ENCODE assay signal across 9 cellular contexts in genomic region chr3:150528359-150528797, GRCh38. TPM values are rescaled to one million over a fixed set of nuclear protein-coding genes. Genes with fewer than 3 reads are reported as not detected.
DNase-seq lines count a peak whose midpoint lies in the region; ATAC-seq and TF ChIP-seq lines count a peak whose summit lies in the region.
"Had no signal": no experiment of that assay in that cellular context is flagged by ENCODE, and none has a peak within 500 bp of the region (broad histone marks: within the 10 kb centered on the region; RNA-seq: fewer than 3 reads in every experiment).

No MANE protein-coding gene starts in this region.

- H3K27ac ChIP-seq in Karpas-422 (ENCODE audit: low read length) (no peak overlapping the region), body of pancreas (no peak overlapping the region), uterus (no peak overlapping the region)
- H3K27ac ChIP-seq: sigmoid colon had no signal

- 3 to 8% methylated on average over 2 of the region's 2 CpGs for WGBS in body of pancreas, 2 donors

- no peak overlapping the region for H3K4me2 ChIP-seq in Karpas-422 (ENCODE audit: low read depth, low read length, poor library complexity, severe bottlenecking)

- H2AFZ ChIP-seq in Karpas-422 (ENCODE audit: low read length) = no peak overlapping the region

- H3K9me2 ChIP-seq in Karpas-422 (replicated peaks; ENCODE audit: insufficient read depth, low read length) = no peaks in the 10 kb centered on the region

- no peaks in the 10 kb centered on the region for H3K79me2 ChIP-seq in Karpas-422 (ENCODE audit: low read length)

- ATAC-seq in body of pancreas = no peak
- no peak for ATAC-seq in activated CD4-positive, CD25-positive, alpha-beta regulatory T cell treated with anti-CD3 and anti-CD28 coated beads, Interleukin-2, amount 50 U/mL, for 24 hours
- ATAC-seq in GM21367 (IDR thresholded peaks at IDR 0.05; ENCODE audit: unreplicated experiment) = no peak

- no peaks in the 10 kb centered on the region for H3K4me1 ChIP-seq in Karpas-422 (ENCODE audit: low read length)
- no peaks in the 10 kb centered on the region for H3K4me1 ChIP-seq in body of pancreas
- no peaks in the 10 kb centered on the region for H3K4me1 ChIP-seq in uterus
- H3K4me1 ChIP-seq: sigmoid colon had no signal

- H3K36me3 ChIP-seq in Karpas-422 (ENCODE audit: insufficient read depth, low read length) = no peaks in the 10 kb centered on the region
- H3K36me3 ChIP-seq in body of pancreas (replicated peaks in 1 of 2; ENCODE audit: insufficient read depth in 1 of 2, low read depth in 2 of 2) = no peaks in the 10 kb centered on the region
- no peaks in the 10 kb centered on the region for H3K36me3 ChIP-seq in uterus
- H3K36me3 ChIP-seq: sigmoid colon had no signal

- H4K20me1 ChIP-seq in Karpas-422 (ENCODE audit: insufficient read depth, low read depth, low read length) = no peaks in the 10 kb centered on the region

- DNase-seq in DMS114 treated with DMSO at 0.1 percent for 48 hours (lab: John Stamatoyannopoulos, UW; ENCODE audit: unreplicated experiment) (peak; percentile 22), Karpas-422 (peak; percentile 72), body of pancreas (no peak), midbrain (lab: John Stamatoyannopoulos, UW) (peak; percentile 12), uterus (no peak), retina (no peak)
- DNase-seq: sigmoid colon had no signal

- TF ChIP-seq POLR2A in body of pancreas (IDR thresholded peaks at IDR 0.05) = no peak
- TF ChIP-seq POLR2A in uterus (IDR thresholded peaks at IDR 0.05) = no peak

- H3K4me3 ChIP-seq in Karpas-422 (ENCODE audit: low read length) (no peak overlapping the region), body of pancreas (no peak overlapping the region), uterus (no peak overlapping the region)
- H3K4me3 ChIP-seq: sigmoid colon had no signal

- no peak overlapping the region for H3K9ac ChIP-seq in Karpas-422 (ENCODE audit: low read length)

- TF ChIP-seq CTCF in body of pancreas (IDR thresholded peaks at IDR 0.05) (peak in 6 of 7 experiments; percentile 19 to 51 (median 44)), uterus (IDR thresholded peaks at IDR 0.05) (peak in 1 of 4 experiments; percentile 24)

- intact Hi-C loops in body of pancreas (cut with DNase I) (no loop called here), uterus (cut with DNase I; ENCODE audit: low total_unique reads) (loop anchor here (5.0 kb wide), 1 partner anchor 184 kb away; no protein-coding TSS in a partner anchor)

- H3K27me3 ChIP-seq in Karpas-422 (ENCODE audit: low read length) (no peaks in the 10 kb centered on the region), body of pancreas (no peaks in the 10 kb centered on the region), uterus (no peaks in the 10 kb centered on the region)
- H3K27me3 ChIP-seq: sigmoid colon had no signal

- H3K9me3 ChIP-seq in Karpas-422 (ENCODE audit: low read length) = no peaks in the 10 kb centered on the region
- H3K9me3 ChIP-seq in body of pancreas = no peaks in the 10 kb centered on the region
- H3K9me3 ChIP-seq in uterus = no peaks in the 10 kb centered on the region
- H3K9me3 ChIP-seq: sigmoid colon had no signal

RNA-seq across cellular contexts. Expression of gene SERP1, which starts 17.9 kb away (rescaled TPM):
- total RNA-seq in Karpas-422 (2014; rRNA removed; shearing (Covaris generic); ENCODE audit: low replicate concordance) = 168 and 321 TPM in 2 replicates
- total RNA-seq in body of pancreas (1,000 to 10,000 TPM in 1 of 2 donors, 100 to 1,000 TPM in 1; 277 to 1,534 TPM), uterus (100 to 1,000 TPM in 1 of 4 donors, 10 to 100 TPM in 3; 77.4 to 151 (median 83.8) TPM)

RNA-seq across cellular contexts. Expression of gene EIF2A, which starts 18.2 kb away (rescaled TPM):
- 147 and 161 TPM in 2 replicates for total RNA-seq in Karpas-422 (2014; rRNA removed; shearing (Covaris generic); ENCODE audit: low replicate concordance)
- total RNA-seq in body of pancreas (100 to 1,000 TPM in 1 of 2 donors, 10 to 100 TPM in 1; 58.7 to 126 TPM), uterus (100 to 1,000 TPM; 112 to 266 (median 187) TPM)

Comparison
In these comparisons a context has a peak if more than half of its experiments do, and no peak if none do; other contexts are left out.
1. DNase-seq: peak in DMS114 treated with DMSO at 0.1 percent for 48 hours (single experiment), Karpas-422 (single experiment) and midbrain (single experiment); none in body of pancreas (0 of 4), uterus (0 of 2) and retina (single experiment).